Comparison of ENCODE assay signal across 8 cellular contexts in the genomic region with DNA sequence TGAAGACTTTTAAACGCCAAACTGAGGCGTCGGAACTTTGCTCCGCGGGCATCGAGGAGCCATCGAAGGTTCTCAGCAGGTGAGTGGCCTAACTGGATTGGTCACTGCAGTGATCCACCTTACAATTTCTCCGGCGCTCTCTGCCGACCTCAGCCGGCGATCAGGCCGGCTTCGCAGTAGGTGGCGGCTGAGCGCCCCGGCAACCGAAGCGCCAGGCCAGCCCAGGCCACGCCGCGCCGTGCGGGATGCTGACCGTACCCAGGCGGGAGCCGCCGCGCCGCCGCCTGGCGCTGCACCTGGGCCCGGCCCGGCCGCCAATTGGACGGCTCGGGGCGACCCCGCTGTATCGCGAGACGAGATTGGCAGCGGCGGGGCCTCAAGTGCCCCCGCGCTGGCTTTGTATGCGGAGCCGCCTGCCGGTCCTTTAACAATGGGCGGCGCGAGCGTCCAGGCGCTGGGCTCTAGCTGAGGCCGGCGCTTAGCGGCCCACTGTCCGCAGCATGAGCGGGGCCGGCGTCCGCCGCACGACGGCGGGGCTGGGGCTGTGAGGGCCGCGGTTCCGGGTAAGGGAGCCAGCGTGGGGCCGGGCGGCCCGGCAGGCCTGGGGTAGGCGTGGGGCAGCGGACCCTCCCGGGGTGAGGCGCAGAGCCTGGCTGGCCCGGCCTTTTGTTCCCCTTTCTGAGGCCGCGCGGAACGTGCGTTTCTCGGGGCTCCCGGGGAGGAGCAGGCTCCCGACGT. TPM values are rescaled to one million over a fixed set of nuclear protein-coding genes. Genes with fewer than 3 reads are reported as not detected.
DNase-seq lines count a peak whose midpoint lies in the region; ATAC-seq, FAIRE-seq and TF ChIP-seq lines count a peak whose summit lies in the region.

A gene with protein sequence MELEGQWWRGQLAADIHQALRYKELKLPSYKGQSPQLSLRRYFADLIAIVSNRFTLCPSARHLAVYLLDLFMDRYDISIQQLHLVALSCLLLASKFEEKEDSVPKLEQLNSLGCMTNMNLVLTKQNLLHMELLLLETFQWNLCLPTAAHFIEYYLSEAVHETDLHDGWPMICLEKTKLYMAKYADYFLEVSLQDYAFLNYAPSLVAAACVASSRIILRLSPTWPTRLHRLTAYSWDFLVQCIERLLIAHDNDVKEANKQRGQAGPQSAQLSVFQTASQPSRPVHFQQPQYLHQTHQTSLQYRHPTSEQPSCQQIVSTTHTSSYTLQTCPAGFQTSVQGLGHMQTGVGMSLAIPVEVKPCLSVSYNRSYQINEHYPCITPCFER (plus strand): TSS at position 427 of the 738 bp plus-strand sequence. CDS start 811 bp downstream, outside the sequence.

- H3K36me3 ChIP-seq in astrocyte (ENCODE audit: insufficient read depth, low read length) (peaks cover 5% of the 10 kb centered on the region), aorta (ENCODE audit: control insufficient read depth in 1 of 2, insufficient read depth in 2 of 2, low read length in 1 of 2) (no peaks in the 10 kb centered on the region)

- H3K4me1 ChIP-seq in astrocyte (ENCODE audit: insufficient read depth, low read length) (peaks cover 5% of the 10 kb centered on the region), aorta (ENCODE audit: control insufficient read depth in 1 of 2, insufficient read depth in 2 of 2, low read length in 2 of 2) (peaks cover 0 to 2% of the 10 kb centered on the region in 2 donors)

- peak within 1 kb of the TSS; percentile 97 for H3K4me2 ChIP-seq in astrocyte (ENCODE audit: low read length)

- peaks cover 27% of the 10 kb centered on the region for H4K20me1 ChIP-seq in astrocyte (ENCODE audit: insufficient read depth, low read length)

- peaks cover 52% of the 10 kb centered on the region for H3K79me2 ChIP-seq in astrocyte (ENCODE audit: insufficient read depth, low read length)

- no peak for FAIRE-seq in astrocyte (lab: Jason Lieb, UNC)

- H3K9me3 Mint-ChIP-seq in T-helper 2 cell treated with Interferon-gamma antibody and Interleukin-4, amounts not matched to agents 5 μg/mL and 100 μg/mL, for 36 hours, result no peaks in the 10 kb centered on the region
- H3K9me3 Mint-ChIP-seq in astrocyte (ENCODE audit: unreplicated experiment), result no peaks in the 10 kb centered on the region

- H3K4me3 ChIP-seq in astrocyte (ENCODE audit: insufficient read depth, low read depth, low read length) (peak within 1 kb of the TSS; percentile 91), aorta (ENCODE audit: low read length in 2 of 2) (peak within 1 kb of the TSS; percentile 75 to 78)

- H3K9ac ChIP-seq in astrocyte (ENCODE audit: low read length), result peak within 1 kb of the TSS; percentile 97

- H3K36me3 Mint-ChIP-seq in T-helper 2 cell treated with Interferon-gamma antibody and Interleukin-4, amounts not matched to agents 5 μg/mL and 100 μg/mL, for 36 hours (ENCODE audit: low read depth), result peaks cover 26% of the 10 kb centered on the region
- no peaks in the 10 kb centered on the region for H3K36me3 Mint-ChIP-seq in astrocyte (ENCODE audit: low read depth, unreplicated experiment)

- WGBS in aorta, 2 donors, result 0 to 1% methylated on average over 70 to 87 of the region's 87 CpGs

- DNase-seq in NCI-H1417 treated with DMSO at 0.1 percent for 48 hours (lab: John Stamatoyannopoulos, UW), result peak; percentile 39
- peak; percentile 86 for DNase-seq in T-helper 2 cell treated with Interferon-gamma antibody and Interleukin-4, amounts not matched to agents 5 μg/mL and 100 μg/mL, for 36 hours (ENCODE audit: low spot score)
- peak; percentile 81 for DNase-seq in astrocyte (ENCODE audit: low read depth)
- peak; percentile 74 to 81 for DNase-seq in hippocampal formation (lab: John Stamatoyannopoulos, UW)
- DNase-seq in renal cortical epithelial cell (ENCODE audit: low read depth), result peak; percentile 62
- DNase-seq in aorta, result peak; percentile 92 to 96

- intact Hi-C loops in aorta (cut with DNase I), result loop anchor here (2.0 to 5.0 kb wide), 2 partner anchors 47 to 789 kb away; a partner anchor contains a TSS

- H3K27me3 ChIP-seq in astrocyte (ENCODE audit: insufficient read depth, low read length) (no peaks in the 10 kb centered on the region), aorta (ENCODE audit: control insufficient read depth in 1 of 2, insufficient read depth in 2 of 2, low read length in 1 of 2) (no peaks in the 10 kb centered on the region)

- H3K4me1 Mint-ChIP-seq in T-helper 2 cell treated with Interferon-gamma antibody and Interleukin-4, amounts not matched to agents 5 μg/mL and 100 μg/mL, for 36 hours (ENCODE audit: low read depth), result peaks cover 27% of the 10 kb centered on the region
- H3K4me1 Mint-ChIP-seq in astrocyte (ENCODE audit: low read depth, unreplicated experiment), result peaks cover 10% of the 10 kb centered on the region

- H3K9me3 ChIP-seq in astrocyte (ENCODE audit: insufficient read depth, low read depth, low read length) (no peaks in the 10 kb centered on the region), aorta (ENCODE audit: control insufficient read depth, low read length) (no peaks in the 10 kb centered on the region)

- peak within 1 kb of the TSS; percentile 88 for H3K27ac ChIP-seq in astrocyte (ENCODE audit: low read depth, low read length)
- peak within 1 kb of the TSS; percentile 38 to 61 for H3K27ac ChIP-seq in aorta (ENCODE audit: low read depth in 1 of 2, low read length in 2 of 2)

- TF ChIP-seq POLR2A in GM15510 (IDR thresholded peaks at IDR 0.05; ENCODE audit: borderline replicate concordance, extremely low read depth, insufficient read length), result peak; percentile 85

- H2AFZ ChIP-seq in astrocyte (ENCODE audit: low read depth, low read length), result peak within 1 kb of the TSS; percentile 93

- peak; percentile 88 for ATAC-seq in HG02798 (IDR thresholded peaks at IDR 0.05; ENCODE audit: poor library complexity, unreplicated experiment)
- ATAC-seq in aorta (ENCODE audit: low FRiP score), result peak; percentile 94

- H3K4me3 Mint-ChIP-seq in T-helper 2 cell treated with Interferon-gamma antibody and Interleukin-4, amounts not matched to agents 5 μg/mL and 100 μg/mL, for 36 hours, result peak within 1 kb of the TSS; percentile 92
- peak within 1 kb of the TSS; percentile 94 for H3K4me3 Mint-ChIP-seq in astrocyte (ENCODE audit: unreplicated experiment)

- peaks cover 7% of the 10 kb centered on the region for H3K27me3 Mint-ChIP-seq in T-helper 2 cell treated with Interferon-gamma antibody and Interleukin-4, amounts not matched to agents 5 μg/mL and 100 μg/mL, for 36 hours (ENCODE audit: low read depth)
- no peaks in the 10 kb centered on the region for H3K27me3 Mint-ChIP-seq in astrocyte (ENCODE audit: low read depth, unreplicated experiment)

- TF ChIP-seq CTCF in astrocyte (IDR thresholded peaks at IDR 0.05; ENCODE audit: insufficient read depth, low read depth, low read length), result no peak

- H3K27ac Mint-ChIP-seq in T-helper 2 cell treated with Interferon-gamma antibody and Interleukin-4, amounts not matched to agents 5 μg/mL and 100 μg/mL, for 36 hours, result peak within 1 kb of the TSS; percentile 89
- H3K27ac Mint-ChIP-seq in astrocyte (ENCODE audit: unreplicated experiment), result peak within 1 kb of the TSS; percentile 83

RNA-seq across cellular contexts. Expression of the gene that starts here (rescaled TPM):
- total RNA-seq in astrocyte (19.4 and 21.5 TPM in 2 replicates), renal cortical epithelial cell (11.6 and 13.9 TPM in 2 replicates), aorta (1 to 10 TPM; 5.6 to 6.5 TPM)
- 1 to 10 TPM in 1 of 2 donors, under 1 TPM in 1; 0.75 to 2.2 TPM for polyA plus RNA-seq in aorta

Comparison
In these comparisons a context has a peak if more than half of its experiments do, and no peak if none do; other contexts are left out.
1. Peak in every context shown above with its lines: DNase-seq, ATAC-seq, H3K4me3 ChIP-seq and H3K27ac ChIP-seq.
2. DNase-seq: peak in every context shown above with its lines; median percentile 94 in aorta; 86 in T-helper 2 cell treated with Interferon-gamma antibody and Interleukin-4, amounts not matched to agents 5 μg/mL and 100 μg/mL, for 36 hours; 81 in astrocyte; 78 in hippocampal formation; 62 in renal cortical epithelial cell; 39 in NCI-H1417 treated with DMSO at 0.1 percent for 48 hours.